ENCODE assay signal across 19 cellular contexts in genomic region chr5:131812371-131813160, GRCh38.
"Had no signal": no experiment of that assay in that cellular context is flagged by ENCODE, and none has a peak within 500 bp of the region (broad histone marks: within the 10 kb centered on the region; RNA-seq: fewer than 3 reads in every experiment).

No MANE protein-coding gene starts in this region.

- H3K36me3 ChIP-seq: gastrocnemius medialis, heart left ventricle, transverse colon had no signal

- ATAC-seq: activated CD8-positive, alpha-beta T cell treated with anti-CD3 and anti-CD28 coated beads for 36 hours; body of pancreas; gastrocnemius medialis; heart left ventricle had no signal

- H3K4me3 ChIP-seq: body of pancreas, coronary artery, gastrocnemius medialis, heart left ventricle, transverse colon had no signal

- H3K4me1 ChIP-seq: body of pancreas had no signal

- H3K27ac ChIP-seq: body of pancreas, transverse colon had no signal

- H3K9me3 ChIP-seq: body of pancreas, gastrocnemius medialis, heart left ventricle, transverse colon had no signal

- DNase-seq: activated CD4-positive, alpha-beta T cell treated with anti-CD3 and anti-CD28 coated beads for 4 hours; activated CD8-positive, alpha-beta memory T cell treated with anti-CD3 and anti-CD28 coated beads, Interleukin-2, amount 50 U/mL, for 4 hours; activated CD8-positive, alpha-beta T cell treated with anti-CD3 and anti-CD28 coated beads for 36 hours; activated effector memory CD4-positive, alpha-beta T cell treated with anti-CD3 and anti-CD28 coated beads, Interleukin-2, amount 50 U/mL, for 16 hours; activated T-cell treated with anti-CD3 and anti-CD28 coated beads, Interleukin-2, amount 50 U/mL, for 48 hours; amniotic stem cell; body of pancreas; gastrocnemius medialis; heart left ventricle; immature natural killer cell; mesendoderm; occipital lobe; small intestine; stimulated activated CD4-positive, alpha-beta T cell treated with anti-CD3 and anti-CD28 coated beads, Interleukin-4, amount 100 ng/mL, for 4 hours; stimulated activated CD8-positive, alpha-beta memory T cell treated with anti-CD3 and anti-CD28 coated beads, Interleukin-4, amount 100 ng/mL, for 48 hours; stimulated activated naive CD4-positive, alpha-beta T cell treated with Interleukin-2 at 50 U/mL for 16 hours; substantia nigra; transverse colon had no signal

- H3K27me3 ChIP-seq: body of pancreas, gastrocnemius medialis, heart left ventricle, transverse colon had no signal
